8 cellular contexts compared by ENCODE assay signal in genomic region chrX:12978205-12979010, GRCh38. TPM values are rescaled to one million over a fixed set of nuclear protein-coding genes. Genes with fewer than 3 reads are reported as not detected.
DNase-seq lines count a peak whose midpoint lies in the region; ATAC-seq, FAIRE-seq and TF ChIP-seq lines count a peak whose summit lies in the region.

No MANE protein-coding gene starts in this region.

- H3K4me1 ChIP-seq in GM23248 (ENCODE audit: insufficient read depth) (peaks cover 10% of the 10 kb centered on the region), MM.1S (ENCODE audit: low read length) (peaks cover 34% of the 10 kb centered on the region), thoracic aorta (ENCODE audit: control insufficient read depth in 1 of 2, low read depth in 2 of 2) (peaks cover 0 to 10% of the 10 kb centered on the region in 2 donors)

- intact Hi-C loops in dorsolateral prefrontal cortex (cut with DNase I): loop anchor here (5.0 kb wide), 2 partner anchors 114 to 509 kb away; no protein-coding TSS in a partner anchor

- peaks cover 26% of the 10 kb centered on the region for H3K79me2 ChIP-seq in GM23248 (ENCODE audit: insufficient read depth)
- H3K79me2 ChIP-seq in MM.1S (ENCODE audit: low read length): peaks cover 14% of the 10 kb centered on the region

- 1 to 2% methylated on average over 12 to 13 of the region's 13 CpGs for WGBS in GM23248 (ENCODE audit: low coverage in 1 of 2, low lambda C conversion rate in 2 of 2, missing lambda C conversion rate in 2 of 2), 2 experiments

- no peak for TF ChIP-seq CTCF in MM.1S (IDR thresholded peaks at IDR 0.05; ENCODE audit: low read length)
- no peak for TF ChIP-seq CTCF in dorsolateral prefrontal cortex (IDR thresholded peaks at IDR 0.05 in 54 of 56, conservative IDR thresholded peaks at IDR 0.05 in 2 of 56; ENCODE audit: low read depth in 1 of 56, partially characterized antibody in 56 of 56)
- TF ChIP-seq CTCF in thoracic aorta (IDR thresholded peaks at IDR 0.05): no peak

- H3F3A ChIP-seq in GM23248 (ENCODE audit: insufficient read depth) (peaks cover 35% of the 10 kb centered on the region), MM.1S (ENCODE audit: insufficient read depth, low read length) (peaks cover 23% of the 10 kb centered on the region)

- DNase-seq in GM23248 (peak; percentile 69), MM.1S (peak; percentile 86), dorsolateral prefrontal cortex (peak in 1 of 10 donors; percentile 41), midbrain (lab: John Stamatoyannopoulos, UW) (peak; percentile 25), thoracic aorta (ENCODE audit: low spot score) (no peak), urothelium cell line (ENCODE audit: low spot score) (no peak)
- DNase-seq in activated CD4-positive, alpha-beta T cell treated with anti-CD3 and anti-CD28 coated beads for 4 hours: peak; percentile 66 to 68

- H3K9me2 ChIP-seq in GM23248 (ENCODE audit: insufficient read depth) (no peaks in the 10 kb centered on the region), MM.1S (replicated peaks; ENCODE audit: insufficient read depth, low read length) (no peaks in the 10 kb centered on the region)

- H3K9me3 ChIP-seq in GM23248 (ENCODE audit: low read depth) (no peaks in the 10 kb centered on the region), MM.1S (replicated peaks; ENCODE audit: insufficient read depth, low read length) (no peaks in the 10 kb centered on the region), thoracic aorta (no peaks in the 10 kb centered on the region)

- peak overlapping the region; percentile 99 for H3K27ac ChIP-seq in GM23248
- H3K27ac ChIP-seq in MM.1S (ENCODE audit: low read length): peak overlapping the region; percentile 94
- peak overlapping the region in 57 of 59 donors; percentile 2 to 98 (median 71) for H3K27ac ChIP-seq in dorsolateral prefrontal cortex
- H3K27ac ChIP-seq in thoracic aorta: peak overlapping the region; percentile 53 to 99

- H3K4me2 ChIP-seq in GM23248 (ENCODE audit: unreplicated experiment) (peak overlapping the region; percentile 94), MM.1S (ENCODE audit: low read depth, low read length) (peak overlapping the region; percentile 95)

- peaks cover 21% of the 10 kb centered on the region for H3K36me3 ChIP-seq in GM23248 (ENCODE audit: low read depth)
- no peaks in the 10 kb centered on the region for H3K36me3 ChIP-seq in MM.1S (replicated peaks; ENCODE audit: insufficient read depth, low read length)
- H3K36me3 ChIP-seq in thoracic aorta: no peaks in the 10 kb centered on the region

- H2AFZ ChIP-seq in GM23248 (no peak overlapping the region), MM.1S (ENCODE audit: low read length) (no peak overlapping the region)

- H3K4me3 ChIP-seq in GM23248 (peak overlapping the region; percentile 99), MM.1S (ENCODE audit: low read length) (peak overlapping the region; percentile 54), dorsolateral prefrontal cortex (peak overlapping the region in 56 of 59 donors; percentile 10 to 91 (median 76)), thoracic aorta (peak overlapping the region; percentile 96)

- in situ Hi-C loops in GM23248 (cut with MboI): no loop called here

- peak; percentile 80 for TF ChIP-seq POLR2A in GM10847 (IDR thresholded peaks at IDR 0.05; ENCODE audit: extremely low read depth, insufficient read length)

- H3K9ac ChIP-seq in GM23248 (peak overlapping the region; percentile 100), MM.1S (ENCODE audit: low read length) (peak overlapping the region; percentile 70)

- FAIRE-seq in urothelium cell line (lab: Jason Lieb, UNC): no peak

- no peak for ATAC-seq in thoracic aorta (ENCODE audit: insufficient number of reproducible peaks, low FRiP score, low read depth)

- H3K27me3 ChIP-seq in GM23248 (replicated peaks; ENCODE audit: insufficient read depth) (no peaks in the 10 kb centered on the region), MM.1S (replicated peaks; ENCODE audit: insufficient read depth, low read length) (no peaks in the 10 kb centered on the region), dorsolateral prefrontal cortex (peaks cover 0 to 56% (median 9%) of the 10 kb centered on the region in 45 donors), thoracic aorta (replicated peaks; ENCODE audit: insufficient read depth) (no peaks in the 10 kb centered on the region)

- H4K20me1 ChIP-seq in GM23248 (ENCODE audit: insufficient read depth) (no peaks in the 10 kb centered on the region), MM.1S (ENCODE audit: insufficient read depth, low read length) (no peaks in the 10 kb centered on the region)

RNA-seq across cellular contexts. Expression of gene TMSB4X, which starts 3.5 kb away (rescaled TPM):
- total RNA-seq in GM23248 (2014; rRNA removed; shearing (Covaris generic)): 3,286 and 6,098 TPM in 2 replicates
- polyA plus RNA-seq in GM23248 (2016; fragmentation: Nextera tagmentation; extraction: Ambion mirVana): 9,088 and 9,298 TPM in 2 replicates
- 1,000 to 10,000 TPM; 1,088 to 2,217 (median 1,674) TPM for total RNA-seq in dorsolateral prefrontal cortex
- total RNA-seq in thoracic aorta: 1,000 to 10,000 TPM; 3,886 to 3,920 TPM

Comparison
In these comparisons a context has a peak if more than half of its experiments do, and no peak if none do; other contexts are left out.
1. DNase-seq: peak in GM23248 (single experiment), MM.1S (single experiment), activated CD4-positive, alpha-beta T cell treated with anti-CD3 and anti-CD28 coated beads for 4 hours (2 of 2) and midbrain (single experiment); none in thoracic aorta (single experiment) and urothelium cell line (single experiment).
2. Peak in every context shown above with its lines, with median percentiles within 50 percentile points of each other: H3K27ac ChIP-seq and H3K4me3 ChIP-seq.